Comparison of ENCODE assay signal across 14 cellular contexts in genomic region chr17:15404116-15404730, GRCh38.
DNase-seq lines count a peak whose midpoint lies in the region; ATAC-seq lines count a peak whose summit lies in the region.
"Had no signal": no experiment of that assay in that cellular context is flagged by ENCODE, and none has a peak within 500 bp of the region (broad histone marks: within the 10 kb centered on the region; RNA-seq: fewer than 3 reads in every experiment).

No MANE protein-coding gene starts in this region.

- DNase-seq in GM03348 (ENCODE audit: low spot score), result peak; percentile 27
- peak; percentile 11 for DNase-seq in T1000 (lab: John Stamatoyannopoulos, UW)
- DNase-seq in glomerular visceral epithelial cell (ENCODE audit: extremely low spot score), result peak; percentile 62
- peak; percentile 50 for DNase-seq in skeletal muscle cell (ENCODE audit: low read depth)
- no peak for DNase-seq in NCI-H1417 treated with DMSO at 0.1 percent for 48 hours (lab: John Stamatoyannopoulos, UW)
- DNase-seq: endodermal cell; hippocampal formation; NCI-H1436 treated with DMSO at 0.1 percent for 48 hours; stimulated activated naive CD8-positive, alpha-beta T cell treated with anti-CD3 and anti-CD28 coated beads, Interleukin-15, amount 100 ng/mL, for 72 hours had no signal

- no peak overlapping the region for H3K4me3 ChIP-seq in skeletal muscle cell (ENCODE audit: low read depth, low read length)
- H3K4me3 ChIP-seq: cardiac muscle cell, skin epidermis had no signal

- no peak for ATAC-seq in GM18861 (IDR thresholded peaks at IDR 0.05; ENCODE audit: unreplicated experiment)
- ATAC-seq in HG03175 (IDR thresholded peaks at IDR 0.05; ENCODE audit: unreplicated experiment), result no peak
- no peak for ATAC-seq in HG02970 (IDR thresholded peaks at IDR 0.05; ENCODE audit: low FRiP score, unreplicated experiment)
- ATAC-seq: stimulated activated naive CD8-positive, alpha-beta T cell treated with anti-CD3 and anti-CD28 coated beads, Interleukin-15, amount 100 ng/mL, for 72 hours had no signal
